ENCODE assay signal across 8 cellular contexts in genomic region chr1:11059990-11060948, GRCh38. TPM values are rescaled to one million over a fixed set of nuclear protein-coding genes. Genes with fewer than 3 reads are reported as not detected.
DNase-seq lines count a peak whose midpoint lies in the region; ATAC-seq and TF ChIP-seq lines count a peak whose summit lies in the region.

Gene SRM, minus strand, starts transcription at chr1:11060018. Its CDS starts 75 bp downstream, at chr1:11059943.

- H3K4me3 Mint-ChIP-seq in activated B cell treated with CpG ODN at 0.5 μM for 24 hours (peak within 1 kb of the TSS; percentile 95), immature natural killer cell (peak within 1 kb of the TSS; percentile 87 to 94 (median 92))

- CTCF ChIA-PET in AG04450 (lab: Charles Lee) = interaction anchor here (0.6 to 5.6 kb wide), 5 partner anchors 10 to 552 kb away, joined by 3 to 75 read pairs (median 5); partner anchors contain the start of gene UBIAD1
- CTCF ChIA-PET in activated B cell treated with CpG ODN at 0.5 μM for 24 hours (lab: Charles Lee) = interaction anchor here (2.4 kb wide), 1 partner anchor 23 kb away, joined by 13 read pairs; no protein-coding TSS in a partner anchor

- no peaks in the 10 kb centered on the region for H3K27me3 Mint-ChIP-seq in activated B cell treated with CpG ODN at 0.5 μM for 24 hours
- H3K27me3 Mint-ChIP-seq in immature natural killer cell (ENCODE audit: low read depth in 3 of 3) = peaks cover 9 to 19% (median 16%) of the 10 kb centered on the region in 3 donors

- peaks cover 34% of the 10 kb centered on the region for H3K36me3 Mint-ChIP-seq in activated B cell treated with CpG ODN at 0.5 μM for 24 hours (ENCODE audit: low read depth)
- peaks cover under 1 to 12% (median 4%) of the 10 kb centered on the region in 3 donors for H3K36me3 Mint-ChIP-seq in immature natural killer cell

- H3K4me1 Mint-ChIP-seq in activated B cell treated with CpG ODN at 0.5 μM for 24 hours (peaks cover 18% of the 10 kb centered on the region), immature natural killer cell (peaks cover 38 to 41% of the 10 kb centered on the region in 2 donors)

- H3K4me3 ChIP-seq in AG04450 (ENCODE audit: low read depth, low read length) = peak within 1 kb of the TSS; percentile 92
- peak within 1 kb of the TSS; percentile 89 to 91 for H3K4me3 ChIP-seq in cardiac fibroblast (replicated peaks in 1 of 2; ENCODE audit: low read depth in 2 of 2, low read length in 2 of 2)

- H3K27ac Mint-ChIP-seq in activated B cell treated with CpG ODN at 0.5 μM for 24 hours (peak within 1 kb of the TSS; percentile 86), immature natural killer cell (peak within 1 kb of the TSS; percentile 92 to 97 (median 94))

- H3K27me3 ChIP-seq in AG04450 (ENCODE audit: control insufficient read depth, insufficient read depth, low read length) = no peaks in the 10 kb centered on the region

- intact Hi-C loops in activated B cell treated with CpG ODN at 0.5 μM for 24 hours (cut with micrococcal nuclease) = loop anchor here (1.0 to 5.0 kb wide), 5 partner anchors 23 to 677 kb away; partner anchors contain the start of genes AGTRAP, EXOSC10, MTOR and TARDBP

- H3K9me3 ChIP-seq in AG04450 (ENCODE audit: control insufficient read depth, insufficient read depth, low read length) = no peaks in the 10 kb centered on the region; the same call in 1 of the 2 replicates

- DNase-seq in AG04450 (ENCODE audit: low read depth, low spot score) = peak; percentile 67
- DNase-seq in NCI-H2227 (lab: John Stamatoyannopoulos, UW; ENCODE audit: unreplicated experiment) = peak; percentile 96
- DNase-seq in activated B cell treated with CpG ODN at 0.5 μM for 24 hours = peak; percentile 96
- peak; percentile 80 to 92 for DNase-seq in cardiac fibroblast (ENCODE audit: low read depth in 2 of 2)
- DNase-seq in immature natural killer cell = peak; percentile 90 to 91 (median 91)
- DNase-seq in smooth muscle cell of the brain vasculature (ENCODE audit: low read depth, low spot score) = peak; percentile 60

- no peaks in the 10 kb centered on the region for H3K9me3 Mint-ChIP-seq in activated B cell treated with CpG ODN at 0.5 μM for 24 hours
- no peaks in the 10 kb centered on the region for H3K9me3 Mint-ChIP-seq in immature natural killer cell

- POLR2A ChIA-PET in AG04450 (lab: Yijun Ruan, JAX) = interaction anchor here (0.6 to 1.0 kb wide), 2 partner anchors 23 to 29 kb away, joined by 6 read pairs; no protein-coding TSS in a partner anchor
- POLR2A ChIA-PET in activated B cell treated with CpG ODN at 0.5 μM for 24 hours (lab: Charles Lee) = interaction anchor here (0.8 to 3.7 kb wide), 7 partner anchors 9 to 1405 kb away, joined by 3 to 25 read pairs (median 4); partner anchors contain the start of genes EXOSC10, MTOR and TARDBP

- ATAC-seq in GM18907 (IDR thresholded peaks at IDR 0.05; ENCODE audit: unreplicated experiment) = peak; percentile 83
- ATAC-seq in HG03139 (IDR thresholded peaks at IDR 0.05; ENCODE audit: unreplicated experiment) = peak; percentile 85
- peak; percentile 98 for ATAC-seq in activated B cell treated with CpG ODN at 0.5 μM for 24 hours (ENCODE audit: low read depth)

- H3K27ac ChIP-seq in AG04450 (ENCODE audit: low read depth, low read length) = peak within 1 kb of the TSS; percentile 61

- peak; percentile 30 for TF ChIP-seq CTCF in AG04450 (IDR thresholded peaks at IDR 0.05; ENCODE audit: low read depth, low read length)
- no peak for TF ChIP-seq CTCF in activated B cell treated with CpG ODN at 0.5 μM for 24 hours (IDR thresholded peaks at IDR 0.05)
- peak; percentile 2 for TF ChIP-seq CTCF in cardiac fibroblast (IDR thresholded peaks at IDR 0.05; ENCODE audit: low read depth, low read length)

RNA-seq across cellular contexts. Expression of gene SRM, which starts in this region (rescaled TPM):
- polyA plus RNA-seq in AG04450 (2011; rRNA removed) (41.4 and 63.8 TPM in 2 replicates), immature natural killer cell (10 to 100 TPM; 50.6 to 70.3 (median 55.5) TPM)
- 84.0 and 117 TPM in 2 replicates for polyA minus RNA-seq in AG04450 (2011; rRNA and poly(A)+ RNA removed)
- total RNA-seq in activated B cell treated with CpG ODN at 0.5 μM for 24 hours = 106 and 119 TPM in 2 replicates

Comparison
In these comparisons a context has a peak if more than half of its experiments do, and no peak if none do; other contexts are left out.
1. Peak in every context shown above with its lines: DNase-seq, ATAC-seq, H3K4me3 ChIP-seq and H3K27ac ChIP-seq.